ENCODE assay signal across 9 cellular contexts in genomic region chr16:82603784-82604411, GRCh38. TPM values are rescaled to one million over a fixed set of nuclear protein-coding genes. Genes with fewer than 3 reads are reported as not detected.
A peak's percentile ranks its signal among the peaks of the same experiment; 100 is the strongest.
DNase-seq lines count a peak whose midpoint lies in the region; ATAC-seq and TF ChIP-seq lines count a peak whose summit lies in the region.
"Had no signal": no experiment of that assay in that cellular context is flagged by ENCODE, and none has a peak within 500 bp of the region (broad histone marks: within the 10 kb centered on the region; RNA-seq: fewer than 3 reads in every experiment).

No MANE protein-coding gene starts in this region.

- POLR2A ChIA-PET in WTC11 (lab: Charles Lee) = no interaction called here

- H3K4me1 Mint-ChIP-seq in WTC11 (peaks cover 40% of the 10 kb centered on the region), CD14-positive monocyte (no peaks in the 10 kb centered on the region)
- H3K4me1 Mint-ChIP-seq in stimulated activated effector memory CD8-positive, alpha-beta T cell treated with anti-CD3 and anti-CD28 coated beads, Interleukin-12 subunit alpha, Interleukin-12 subunit beta, amount 100 ng/mL, for 72 hours = no peaks in the 10 kb centered on the region

- TF ChIP-seq CTCF in WTC11 (IDR thresholded peaks at IDR 0.05) = no peak; the same call in 1 of the 2 replicates
- TF ChIP-seq CTCF in CD14-positive monocyte (IDR thresholded peaks at IDR 0.05) = no peak

- H3K36me3 Mint-ChIP-seq in WTC11 (peaks cover 21% of the 10 kb centered on the region), CD14-positive monocyte (no peaks in the 10 kb centered on the region)
- H3K36me3 Mint-ChIP-seq in stimulated activated effector memory CD8-positive, alpha-beta T cell treated with anti-CD3 and anti-CD28 coated beads, Interleukin-12 subunit alpha, Interleukin-12 subunit beta, amount 100 ng/mL, for 72 hours = no peaks in the 10 kb centered on the region

- H3K27me3 Mint-ChIP-seq in WTC11 (ENCODE audit: low read depth) (no peaks in the 10 kb centered on the region; the same call in 1 of the 2 replicates), CD14-positive monocyte (ENCODE audit: low read depth in 3 of 3) (peaks cover 2 to 4% (median 4%) of the 10 kb centered on the region in 3 donors)

- peak; percentile 74 for ATAC-seq in WTC11
- ATAC-seq in stimulated activated effector memory CD8-positive, alpha-beta T cell treated with anti-CD3 and anti-CD28 coated beads, Interleukin-12 subunit alpha, Interleukin-12 subunit beta, amount 100 ng/mL, for 72 hours = peak; percentile 50
- no peak for ATAC-seq in GM19324 (IDR thresholded peaks at IDR 0.05; ENCODE audit: low FRiP score, unreplicated experiment)

- DNase-seq in NCI-H748 (lab: John Stamatoyannopoulos, UW; ENCODE audit: unreplicated experiment) (peak; percentile 29), NCI-H748 treated with DMSO at 0.1 percent for 48 hours (lab: John Stamatoyannopoulos, UW) (no peak), WTC11 (ENCODE audit: low spot score) (peak; percentile 59), hepatic stellate cell (ENCODE audit: low spot score) (peak; percentile 37), NCI-H187 treated with DMSO at 0.1 percent for 48 hours (lab: John Stamatoyannopoulos, UW) (no peak), CD14-positive monocyte (ENCODE audit: low spot score) (no peak)
- DNase-seq in stimulated activated effector memory CD8-positive, alpha-beta T cell treated with anti-CD3 and anti-CD28 coated beads, Interleukin-12 subunit alpha, Interleukin-12 subunit beta, amount 100 ng/mL, for 72 hours (ENCODE audit: low spot score in 2 of 2) = no peak

- H3K9me3 Mint-ChIP-seq in WTC11 (peaks cover 27% of the 10 kb centered on the region), CD14-positive monocyte (peaks cover 0 to 12% (median 0%) of the 10 kb centered on the region in 7 donors)
- H3K9me3 Mint-ChIP-seq in stimulated activated effector memory CD8-positive, alpha-beta T cell treated with anti-CD3 and anti-CD28 coated beads, Interleukin-12 subunit alpha, Interleukin-12 subunit beta, amount 100 ng/mL, for 72 hours = peaks cover 3% of the 10 kb centered on the region

- intact Hi-C loops in CD14-positive monocyte (cut with micrococcal nuclease) = no loop called here

- H3K4me3 Mint-ChIP-seq in WTC11 (no peak overlapping the region), CD14-positive monocyte (no peak overlapping the region)
- H3K4me3 Mint-ChIP-seq in stimulated activated effector memory CD8-positive, alpha-beta T cell treated with anti-CD3 and anti-CD28 coated beads, Interleukin-12 subunit alpha, Interleukin-12 subunit beta, amount 100 ng/mL, for 72 hours = no peak overlapping the region

- H3K27ac Mint-ChIP-seq in WTC11 (no peak overlapping the region), CD14-positive monocyte (no peak overlapping the region)
- H3K27ac Mint-ChIP-seq in stimulated activated effector memory CD8-positive, alpha-beta T cell treated with anti-CD3 and anti-CD28 coated beads, Interleukin-12 subunit alpha, Interleukin-12 subunit beta, amount 100 ng/mL, for 72 hours = no peak overlapping the region

- CTCF ChIA-PET in WTC11 (lab: Charles Lee) = interaction anchor here (0.6 to 5.4 kb wide), 7 partner anchors 21 to 340 kb away, joined by 3 to 21 read pairs (median 4); no protein-coding TSS in a partner anchor

TF ChIP-seq in WTC11, 78 proteins besides CTCF, POLR2A, EP300 and RAD21:
- TF ChIP-seq MXD4 (CRISPR knock-in tag; IDR thresholded peaks at IDR 0.05; ENCODE audit: borderline replicate concordance) (no peak), ATF6 (CRISPR knock-in tag; IDR thresholded peaks at IDR 0.05) (no peak)
TF ChIP-seq in WTC11: peak in this region for 0.

RNA-seq across cellular contexts. Expression of gene CDH13, which starts 22.9 kb away (rescaled TPM):
- total RNA-seq in WTC11 (2021) = 0.48 to 0.81 TPM (median 0.62 TPM) in 3 replicates
- polyA plus RNA-seq in CD14-positive monocyte = under 1 TPM; 0.13 to 0.19 TPM
- total RNA-seq: activated CD8-positive, alpha-beta memory T cell treated with anti-CD3 and anti-CD28 coated beads for 36 hours had no signal

Comparison
In these comparisons a context has a peak if more than half of its experiments do, and no peak if none do; other contexts are left out.
1. DNase-seq: peak in NCI-H748 (single experiment), WTC11 (single experiment) and hepatic stellate cell (single experiment); none in NCI-H748 treated with DMSO at 0.1 percent for 48 hours (single experiment), stimulated activated effector memory CD8-positive, alpha-beta T cell treated with anti-CD3 and anti-CD28 coated beads, Interleukin-12 subunit alpha, Interleukin-12 subunit beta, amount 100 ng/mL, for 72 hours (0 of 2), NCI-H187 treated with DMSO at 0.1 percent for 48 hours (single experiment) and CD14-positive monocyte (single experiment).